ENCODE assay signal across 19 cellular contexts in genomic region chr10:70328987-70329386, GRCh38. TPM values are rescaled to one million over a fixed set of nuclear protein-coding genes. Genes with fewer than 3 reads are reported as not detected.
A peak's percentile ranks its signal among the peaks of the same experiment; 100 is the strongest.
DNase-seq lines count a peak whose midpoint lies in the region; ATAC-seq and TF ChIP-seq lines count a peak whose summit lies in the region.
"Had no signal": no experiment of that assay in that cellular context is flagged by ENCODE, and none has a peak within 500 bp of the region (broad histone marks: within the 10 kb centered on the region; RNA-seq: fewer than 3 reads in every experiment).

No MANE protein-coding gene starts in this region.

- H3K9me3 ChIP-seq in HEK293 (ENCODE audit: control insufficient read depth, insufficient read depth, low read depth, low read length) (no peaks in the 10 kb centered on the region), Peyer's patch (peaks cover 0 to 4% (median 0%) of the 10 kb centered on the region in 4 donors)
- H3K9me3 ChIP-seq: left lung, SJSA1 had no signal

- peak; percentile 25 for DNase-seq in AG08395 (ENCODE audit: low spot score)
- peak; percentile 23 for DNase-seq in astrocyte of the hippocampus (ENCODE audit: low read depth, low spot score)
- peak; percentile 82 for DNase-seq in kidney tubule cell (ENCODE audit: low spot score)
- DNase-seq in immature natural killer cell, result no peak
- DNase-seq in Peyer's patch, result no peak
- DNase-seq in DMS79 treated with DMSO at 0.1 percent for 48 hours (lab: John Stamatoyannopoulos, UW), result no peak
- DNase-seq: activated CD4-positive, alpha-beta T cell treated with anti-CD3 and anti-CD28 coated beads, Interleukin-2, amount 10 ng/mL, durations not matched to agents 24 days and 14 days; activated naive CD4-positive, alpha-beta T cell treated with anti-CD3 and anti-CD28 coated beads, Interleukin-2, amount 50 U/mL, for 16 hours; activated T-cell treated with anti-CD3 and anti-CD28 coated beads for 4 hours; H7; left lung; NCI-H187; NCI-H446; stimulated activated naive CD8-positive, alpha-beta T cell treated with anti-CD3 and anti-CD28 coated beads, Interleukin-15, amount 100 ng/mL, for 72 hours had no signal

- H3K36me3 ChIP-seq in HEK293 (ENCODE audit: control insufficient read depth in 2 of 2, insufficient read depth in 1 of 2, low read length in 2 of 2) (no peaks in the 10 kb centered on the region), Peyer's patch (no peaks in the 10 kb centered on the region)
- H3K36me3 ChIP-seq: left lung had no signal

- H3K9me3 Mint-ChIP-seq in immature natural killer cell, result no peaks in the 10 kb centered on the region
- H3K9me3 Mint-ChIP-seq: activated CD4-positive, alpha-beta T cell treated with anti-CD3 and anti-CD28 coated beads, Interleukin-2, amount 10 ng/mL, durations not matched to agents 24 days and 14 days had no signal

- no peak for ATAC-seq in HG02588 (IDR thresholded peaks at IDR 0.05; ENCODE audit: unreplicated experiment)
- ATAC-seq: left lung; stimulated activated naive CD8-positive, alpha-beta T cell treated with anti-CD3 and anti-CD28 coated beads, Interleukin-15, amount 100 ng/mL, for 72 hours had no signal

- POLR2A ChIA-PET in HEK293 (lab: Yijun Ruan, JAX), result no interaction called here

- CTCF ChIA-PET in HEK293 (lab: Yijun Ruan, JAX), result interaction anchor here (0.7 to 1.2 kb wide), 3 partner anchors 23 to 808 kb away, joined by 3 to 4 read pairs (median 3); no protein-coding TSS in a partner anchor

- H3K4me3 ChIP-seq in HEK293 (ENCODE audit: low read depth, low read length) (no peak overlapping the region), Peyer's patch (no peak overlapping the region)
- H3K4me3 ChIP-seq: left lung, SJSA1 had no signal

- H3K27ac ChIP-seq in HEK293 (ENCODE audit: extremely low read depth, low read depth, low read length) (no peak overlapping the region), Peyer's patch (no peak overlapping the region)
- H3K27ac ChIP-seq: left lung, SJSA1 had no signal

- no peak overlapping the region for H3K4me3 Mint-ChIP-seq in immature natural killer cell
- H3K4me3 Mint-ChIP-seq: activated CD4-positive, alpha-beta T cell treated with anti-CD3 and anti-CD28 coated beads, Interleukin-2, amount 10 ng/mL, durations not matched to agents 24 days and 14 days; brain; stimulated activated naive CD8-positive, alpha-beta T cell treated with anti-CD3 and anti-CD28 coated beads, Interleukin-15, amount 100 ng/mL, for 72 hours had no signal

- TF ChIP-seq CTCF in HEK293 (tag by site-specific recombination; IDR thresholded peaks at IDR 0.05), result no peak
- TF ChIP-seq CTCF in Peyer's patch (IDR thresholded peaks at IDR 0.05), result no peak

- H3K27ac Mint-ChIP-seq in immature natural killer cell, result peak overlapping the region in 1 of 6 donors; percentile 7
- H3K27ac Mint-ChIP-seq: activated CD4-positive, alpha-beta T cell treated with anti-CD3 and anti-CD28 coated beads, Interleukin-2, amount 10 ng/mL, durations not matched to agents 24 days and 14 days had no signal

- H3K36me3 Mint-ChIP-seq in immature natural killer cell, result peaks cover 0 to 4% (median 0%) of the 10 kb centered on the region in 3 donors

- H3K27me3 Mint-ChIP-seq in immature natural killer cell (ENCODE audit: low read depth in 3 of 3), result peaks cover 0 to 2% (median 2%) of the 10 kb centered on the region in 3 donors
- H3K27me3 Mint-ChIP-seq: activated CD4-positive, alpha-beta T cell treated with anti-CD3 and anti-CD28 coated beads, Interleukin-2, amount 10 ng/mL, durations not matched to agents 24 days and 14 days; stimulated activated naive CD8-positive, alpha-beta T cell treated with anti-CD3 and anti-CD28 coated beads, Interleukin-15, amount 100 ng/mL, for 72 hours had no signal

- no peaks in the 10 kb centered on the region for H3K27me3 ChIP-seq in Peyer's patch
- H3K27me3 ChIP-seq: SJSA1 had no signal

- H3K4me1 ChIP-seq in HEK293 (ENCODE audit: control insufficient read depth, insufficient read depth, low read length) (peaks cover 7% of the 10 kb centered on the region), Peyer's patch (peaks cover 4 to 27% (median 19%) of the 10 kb centered on the region in 4 donors)

- peaks cover 32 to 41% of the 10 kb centered on the region in 2 donors for H3K4me1 Mint-ChIP-seq in immature natural killer cell

- TF ChIP-seq POLR2A in Peyer's patch (IDR thresholded peaks at IDR 0.05), result no peak

TF ChIP-seq in HEK293, 187 proteins besides CTCF, POLR2A, EP300 and RAD21:
- TF ChIP-seq ZNF600 (tag by site-specific recombination; IDR thresholded peaks at IDR 0.05) (peak; percentile 62; the same call in 1 of the 2 replicates), ZNF132 (tag by site-specific recombination; IDR thresholded peaks at IDR 0.05; ENCODE audit: borderline replicate concordance) (no peak), ZNF747 (tag by site-specific recombination; IDR thresholded peaks at IDR 0.05) (no peak)
TF ChIP-seq in HEK293: peak in this region for 1.

RNA-seq across cellular contexts. Expression of gene NPFFR1, which starts 45.2 kb away (rescaled TPM):
- polyA plus RNA-seq in immature natural killer cell, result not detected
- total RNA-seq in Peyer's patch, result not detected
- total RNA-seq: activated CD4-positive, alpha-beta T cell treated with anti-CD3 and anti-CD28 coated beads, Interleukin-2, amount 10 ng/mL, durations not matched to agents 24 days and 14 days; H7; pulmonary artery endothelial cell; SJSA1 had no signal

RNA-seq across cellular contexts. Expression of gene LRRC20, which starts 53.4 kb away (rescaled TPM):
- 1 to 10 TPM; 1.1 to 1.4 (median 1.2) TPM for polyA plus RNA-seq in immature natural killer cell
- total RNA-seq in Peyer's patch, result 10 to 100 TPM in 1 of 4 donors, 1 to 10 TPM in 3; 1.5 to 19.8 (median 6.5) TPM

Comparison
In these comparisons a context has a peak if more than half of its experiments do, and no peak if none do; other contexts are left out.
1. DNase-seq: peak in AG08395 (single experiment), astrocyte of the hippocampus (single experiment) and kidney tubule cell (single experiment); none in immature natural killer cell (0 of 3), Peyer's patch (0 of 3) and DMS79 treated with DMSO at 0.1 percent for 48 hours (single experiment).